In genomic region chr12:107126688-107127481, GRCh38 we compare ENCODE assay signal across 8 cellular contexts. TPM values are rescaled to one million over a fixed set of nuclear protein-coding genes. Genes with fewer than 3 reads are reported as not detected.
DNase-seq lines count a peak whose midpoint lies in the region; ATAC-seq, FAIRE-seq and TF ChIP-seq lines count a peak whose summit lies in the region.

No MANE protein-coding gene starts in this region.

- H3K27ac ChIP-seq in HepG2 (ENCODE audit: extremely low read length, insufficient read depth, low read length): no peak overlapping the region
- H3K27ac ChIP-seq in right lobe of liver: no peak overlapping the region
- no peak overlapping the region for H3K27ac ChIP-seq in heart right ventricle

- DNase-seq in HepG2 (ENCODE audit: low spot score) (no peak), right lobe of liver (no peak), NCI-H2227 (lab: John Stamatoyannopoulos, UW; ENCODE audit: unreplicated experiment) (peak; percentile 63), bronchial epithelial cell (ENCODE audit: low read depth) (peak; percentile 23), heart right ventricle (no peak)
- no peak for DNase-seq in effector CD8-positive, alpha-beta T cell (lab: John Stamatoyannopoulos, UW)

- no peaks in the 10 kb centered on the region for H3K9me3 ChIP-seq in HepG2 (ENCODE audit: low read length)
- H3K9me3 ChIP-seq in right lobe of liver: no peaks in the 10 kb centered on the region
- no peaks in the 10 kb centered on the region for H3K9me3 ChIP-seq in heart right ventricle

- no peak overlapping the region for H2AFZ ChIP-seq in HepG2 (ENCODE audit: low read length)

- no peak for TF ChIP-seq RAD21 in HepG2 (CRISPR knock-in tag; IDR thresholded peaks at IDR 0.05)

- H3K4me2 ChIP-seq in HepG2 (ENCODE audit: low read depth, low read length): no peak overlapping the region

- intact Hi-C loops in HepG2 (cut with micrococcal nuclease; ENCODE audit: unreplicated experiment): no loop called here
- intact Hi-C loops in right lobe of liver (cut with DNase I): no loop called here
- intact Hi-C loops in heart right ventricle (cut with DNase I): no loop called here

- H3K9ac ChIP-seq in HepG2 (ENCODE audit: insufficient read depth, low read depth, low read length): no peak overlapping the region

- H3K36me3 ChIP-seq in HepG2 (replicated peaks in 1 of 2; ENCODE audit: control insufficient read depth in 1 of 2, insufficient read depth in 2 of 2, low read length in 2 of 2) (no peaks in the 10 kb centered on the region), right lobe of liver (no peaks in the 10 kb centered on the region), bronchial epithelial cell (ENCODE audit: control insufficient read depth, insufficient read depth, low read length) (no peaks in the 10 kb centered on the region), heart right ventricle (no peaks in the 10 kb centered on the region)

- POLR2A ChIA-PET in HepG2 (lab: Yijun Ruan, JAX): no interaction called here

- H3K4me1 ChIP-seq in HepG2 (ENCODE audit: insufficient read depth, low read length): peaks cover under 1% of the 10 kb centered on the region; the same call in 1 of the 2 replicates
- no peaks in the 10 kb centered on the region for H3K4me1 ChIP-seq in right lobe of liver
- peaks cover 0 to under 1% (median 0%) of the 10 kb centered on the region in 9 donors for H3K4me1 ChIP-seq in heart right ventricle

- H3K27me3 ChIP-seq in HepG2 (ENCODE audit: control insufficient read depth in 1 of 2, insufficient read depth in 2 of 2, low read length in 2 of 2) (peaks cover 0 to 6% of the 10 kb centered on the region in 2 experiments; a peak in 2 of 5 replicates), right lobe of liver (no peaks in the 10 kb centered on the region), bronchial epithelial cell (ENCODE audit: control insufficient read depth, insufficient read depth, low read length) (no peaks in the 10 kb centered on the region), heart right ventricle (peaks cover 0 to 42% (median 7%) of the 10 kb centered on the region in 7 donors)

- FAIRE-seq in HepG2 (lab: Jason Lieb, UNC) (no peak), bronchial epithelial cell (lab: Jason Lieb, UNC) (no peak)

- H3K79me2 ChIP-seq in HepG2 (ENCODE audit: insufficient read depth, low read length): no peaks in the 10 kb centered on the region

- in situ Hi-C loops in HepG2 (cut with HindIII; ENCODE audit: extremely low pct_ligation_motif_present, low pct_unique_long_range_greater_than_20kb): no loop called here

- H3K4me3 ChIP-seq in HepG2 (replicated peaks in 1 of 3; ENCODE audit: insufficient read depth in 1 of 3, low read depth in 2 of 3, low read length in 3 of 3) (no peak overlapping the region), right lobe of liver (no peak overlapping the region), bronchial epithelial cell (ENCODE audit: low read depth, low read length) (no peak overlapping the region), heart right ventricle (no peak overlapping the region)

- TF ChIP-seq CTCF in HepG2 (CRISPR knock-in tag; IDR thresholded peaks at IDR 0.05) (peak; percentile 34), right lobe of liver (IDR thresholded peaks at IDR 0.05) (peak in 1 of 4 donors; percentile 17), bronchial epithelial cell (IDR thresholded peaks at IDR 0.05; ENCODE audit: insufficient read depth, low read length, severe bottlenecking) (peak; percentile 51), heart right ventricle (IDR thresholded peaks at IDR 0.05) (peak in 1 of 9 donors; percentile 15)

- no peak for TF ChIP-seq EP300 in HepG2 (IDR thresholded peaks at IDR 0.05; ENCODE audit: low read depth in 2 of 2, low read length in 2 of 2)
- TF ChIP-seq EP300 in HepG2 (CRISPR knock-in tag; IDR thresholded peaks at IDR 0.05; ENCODE audit: borderline replicate concordance): no peak

- CTCF ChIA-PET in HepG2 (lab: Yijun Ruan, JAX; ENCODE audit: low intra/inter-chr PET ratio, low total read pairs): interaction anchor here (0.7 to 0.9 kb wide), 2 partner anchors 191 to 275 kb away, joined by 3 read pairs; a partner anchor contains a TSS

- no TSS peak for BruUV-seq in HepG2 (replicated peaks; lab: Mats Ljungman, UMichigan)

- 14% methylated on average over 5 of the region's 5 CpGs for WGBS in HepG2 (ENCODE audit: low lambda C conversion rate)
- WGBS in right lobe of liver (ENCODE audit: insufficient coverage, low coverage, low lambda C conversion rate, missing lambda C conversion rate): 76% methylated on average over 5 of the region's 5 CpGs
- WGBS in heart right ventricle, 2 donors: 70 to 76% methylated on average over 5 of the region's 5 CpGs

- ATAC-seq in HepG2 (no peak), right lobe of liver (no peak), GM18907 (IDR thresholded peaks at IDR 0.05; ENCODE audit: unreplicated experiment) (no peak), GM19324 (IDR thresholded peaks at IDR 0.05; ENCODE audit: low FRiP score, unreplicated experiment) (no peak), heart right ventricle (no peak)

- TF ChIP-seq POLR2A in HepG2 (IDR thresholded peaks at IDR 0.05; ENCODE audit: insufficient read depth in 1 of 2, low read depth in 2 of 2, low read length in 2 of 2) (no peak), right lobe of liver (IDR thresholded peaks at IDR 0.05) (no peak)

- no peaks in the 10 kb centered on the region for H4K20me1 ChIP-seq in HepG2 (ENCODE audit: insufficient read depth, low read length)

TF ChIP-seq in HepG2, 621 proteins besides CTCF, POLR2A, EP300 and RAD21:
- TF ChIP-seq RCOR2 (CRISPR knock-in tag; IDR thresholded peaks at IDR 0.05) (no peak), PAWR (CRISPR knock-in tag; IDR thresholded peaks at IDR 0.05; ENCODE audit: borderline replicate concordance) (no peak), HMGXB3 (CRISPR knock-in tag; IDR thresholded peaks at IDR 0.05; ENCODE audit: borderline replicate concordance) (no peak), ZNF780A (CRISPR knock-in tag; IDR thresholded peaks at IDR 0.05) (no peak), STAG1 (CRISPR knock-in tag; IDR thresholded peaks at IDR 0.05) (peak; percentile 63), SMC3 (IDR thresholded peaks at IDR 0.05; ENCODE audit: low read length) (peak; percentile 39)

RNA-seq across cellular contexts. Expression of gene CRY1, which starts 33.5 kb away (rescaled TPM):
- 13.9 and 16.2 TPM in 2 replicates for total RNA-seq in HepG2 (2016; rRNA removed; fragmentation: Illumina TruSeq; extraction: Trizol)
- 2.1 and 4.7 TPM in 2 replicates for total RNA-seq in HepG2 (2016; cell fraction: cytosol; rRNA removed; fragmentation: Illumina TruSeq; extraction: Trizol; ENCODE audit: low read depth)
- 15.3 and 15.7 TPM in 2 replicates for total RNA-seq in HepG2 (2016; cell fraction: insoluble cytoplasmic fraction; rRNA removed; fragmentation: Illumina TruSeq; extraction: Trizol)
- total RNA-seq in HepG2 (2016; cell fraction: membrane; rRNA removed; fragmentation: Illumina TruSeq; extraction: Trizol): 6.4 and 7.1 TPM in 2 replicates
- total RNA-seq in HepG2 (2016; cell fraction: nucleus; rRNA removed; fragmentation: Illumina TruSeq; extraction: Trizol): 15.0 and 16.0 TPM in 2 replicates
- 10.0 and 11.4 TPM in 2 replicates for polyA plus RNA-seq in HepG2 (2011; rRNA removed)
- polyA plus RNA-seq in HepG2 (2011; cell fraction: cytosol; rRNA removed): 3.6 and 4.8 TPM in 2 replicates
- polyA plus RNA-seq in HepG2 (2011; cell fraction: nucleus; rRNA removed): 34.2 and 41.9 TPM in 2 replicates
- 10.3 and 12.9 TPM in 2 replicates for polyA plus RNA-seq in HepG2 (2012)
- polyA plus RNA-seq in HepG2 (2016; cell fraction: cytosol; fragmentation: Illumina TruSeq; extraction: Trizol; ENCODE audit: low read depth): 0.71 and 0.82 TPM in 2 replicates
- polyA plus RNA-seq in HepG2 (2016; cell fraction: insoluble cytoplasmic fraction; fragmentation: Illumina TruSeq; extraction: Trizol; ENCODE audit: low read depth): 14.1 and 15.2 TPM in 2 replicates
- polyA plus RNA-seq in HepG2 (2016; cell fraction: membrane; fragmentation: Illumina TruSeq; extraction: Trizol; ENCODE audit: low read depth): 2.0 and 2.4 TPM in 2 replicates
- polyA plus RNA-seq in HepG2 (2016; cell fraction: nucleus; fragmentation: Illumina TruSeq; extraction: Trizol; ENCODE audit: insufficient read depth, low read depth): 28.5 and 29.3 TPM in 2 replicates
- 5.5 and 7.3 TPM in 2 replicates for polyA minus RNA-seq in HepG2 (2011; rRNA and poly(A)+ RNA removed; ENCODE audit: low replicate concordance)
- polyA minus RNA-seq in HepG2 (2011; cell fraction: cytosol; rRNA and poly(A)+ RNA removed): 4.3 and 5.8 TPM in 2 replicates
- polyA minus RNA-seq in HepG2 (2011; cell fraction: nucleus; rRNA and poly(A)+ RNA removed): 21.1 and 23.1 TPM in 2 replicates
- 10 to 100 TPM in 4 of 6 experiments, 1 to 10 TPM in 2; 7.5 to 12.5 (median 10.6) TPM for total RNA-seq in right lobe of liver
- total RNA-seq in bronchial epithelial cell: 10.8 and 18.1 TPM in 2 replicates
- total RNA-seq in heart right ventricle: 10 to 100 TPM in 7 of 10 donors, 1 to 10 TPM in 3; 6.5 to 18.7 (median 11.0) TPM
- polyA plus RNA-seq in heart right ventricle: 1 to 10 TPM; 5.1 to 10.0 TPM

Comparison
In these comparisons a context has a peak if more than half of its experiments do, and no peak if none do; other contexts are left out.
1. DNase-seq: peak in NCI-H2227 (single experiment) and bronchial epithelial cell (single experiment); none in HepG2 (single experiment), right lobe of liver (0 of 3), effector CD8-positive, alpha-beta T cell (single experiment) and heart right ventricle (0 of 2).